21 cellular contexts compared by ENCODE assay signal in the genomic region with DNA sequence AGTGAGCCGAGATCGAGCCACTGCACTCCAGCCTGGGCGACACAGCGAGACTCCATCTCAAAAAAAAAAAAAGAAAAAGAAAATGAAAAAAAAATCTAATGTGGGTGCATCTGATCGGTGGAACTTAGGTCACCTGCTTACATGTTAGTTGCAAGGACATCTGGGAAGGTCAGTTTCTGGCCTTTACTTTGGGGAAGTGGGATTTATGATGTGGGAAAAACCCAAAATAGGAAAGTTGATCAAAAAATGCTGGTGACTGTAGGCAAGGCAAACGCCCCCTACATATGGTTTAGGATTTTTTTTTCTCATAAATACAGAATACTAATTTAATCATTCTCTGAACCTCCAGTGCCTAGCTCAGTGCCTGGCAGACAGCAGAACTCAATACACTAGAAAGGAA.
A peak's percentile ranks its signal among the peaks of the same experiment; 100 is the strongest.
DNase-seq lines count a peak whose midpoint lies in the region; ATAC-seq, FAIRE-seq and TF ChIP-seq lines count a peak whose summit lies in the region.
"Had no signal": no experiment of that assay in that cellular context is flagged by ENCODE, and none has a peak within 500 bp of the region (broad histone marks: within the 10 kb centered on the region; RNA-seq: fewer than 3 reads in every experiment).

No MANE protein-coding gene starts in this region.

- POLR2A ChIA-PET in CD4-positive, alpha-beta T cell (lab: Charles Lee), result no interaction called here
- POLR2A ChIA-PET in H1 (lab: Charles Lee; ENCODE audit: partially characterized antibody), result interaction anchor here (3.2 to 7.5 kb wide), 6 partner anchors 8 to 70 kb away, joined by 24 to 80 read pairs (median 60); a partner anchor contains a TSS

- no peak overlapping the region for H3K56ac ChIP-seq in H1 (replicated peaks; ENCODE audit: insufficient read length, low read depth, low read length)

- no peaks in the 10 kb centered on the region for H3K9me3 Mint-ChIP-seq in CD4-positive, alpha-beta T cell

- H4K20me1 ChIP-seq in KMS-11 (ENCODE audit: insufficient read depth) (no peaks in the 10 kb centered on the region), H1 (replicated peaks in 1 of 2; ENCODE audit: control insufficient read depth in 1 of 2, insufficient read depth in 2 of 2, low read length in 2 of 2) (no peaks in the 10 kb centered on the region)

- H3K4me1 ChIP-seq in KMS-11 (ENCODE audit: low read depth, poor library complexity, severe bottlenecking) (peaks cover 85% of the 10 kb centered on the region), H1 (replicated peaks in 1 of 4; ENCODE audit: control insufficient read depth in 3 of 4, insufficient read depth in 4 of 4, low read length in 3 of 4) (peaks cover 23 to 33% (median 28%) of the 10 kb centered on the region in 4 experiments), gastrocnemius medialis (peaks cover 35 to 49% of the 10 kb centered on the region in 2 donors), right cardiac atrium (ENCODE audit: control insufficient read depth, insufficient read depth, low read length) (peaks cover 6% of the 10 kb centered on the region)

- no peak overlapping the region for H2BK120ac ChIP-seq in H1 (replicated peaks; ENCODE audit: low read depth, low read length)

- no peak overlapping the region for H2AFZ ChIP-seq in KMS-11 (ENCODE audit: low read depth)
- H2AFZ ChIP-seq in H1 (ENCODE audit: low read length), result no peak overlapping the region

- 0 out of 2 replicates have a peak overlapping the region, but pooled peaks have one; percentile 33 for H3K18ac ChIP-seq in H1 (ENCODE audit: extremely low read depth, low read length)

- FAIRE-seq in H1 (lab: Jason Lieb, UNC), result no peak
- FAIRE-seq: GM12878, keratinocyte, TTC549 had no signal

- no peak overlapping the region for H2AK5ac ChIP-seq in H1 (ENCODE audit: low read depth, low read length)

- H3K9me3 ChIP-seq in CD4-positive, alpha-beta T cell (ENCODE audit: control insufficient read depth, low read length), result no peaks in the 10 kb centered on the region
- H3K9me3 ChIP-seq in H1 (ENCODE audit: insufficient read depth in 2 of 2, low read depth in 1 of 2, low read length in 1 of 2) (no peaks in the 10 kb centered on the region), gastrocnemius medialis (no peaks in the 10 kb centered on the region), right cardiac atrium (ENCODE audit: control insufficient read depth, low read length) (no peaks in the 10 kb centered on the region)
- H3K9me3 ChIP-seq: adrenal gland, HAP-1 had no signal

- no peak overlapping the region; the same call in 1 of the 2 replicates for H3K4me2 ChIP-seq in KMS-11
- no peak overlapping the region for H3K4me2 ChIP-seq in H1 (ENCODE audit: insufficient read depth in 1 of 2, low read depth in 2 of 2, low read length in 2 of 2)

- WGBS in H1 (ENCODE audit: extremely low coverage in 1 of 2, insufficient coverage in 1 of 2, insufficient read length in 1 of 2, insufficient replicate concordance in 2 of 2, low coverage in 1 of 2, low lambda C conversion rate in 2 of 2, missing lambda C conversion rate in 1 of 2), 2 experiments, result 85% methylated on average over 6 of the region's 6 CpGs; no CpG with 5 or more reads in 1 of the 2 experiments
- 92% methylated on average over 6 of the region's 6 CpGs for WGBS in right cardiac atrium

- 0 out of 2 replicates have a peak overlapping the region, but pooled peaks have one; percentile 85 for H2BK15ac ChIP-seq in H1 (ENCODE audit: low read length)

- H4K5ac ChIP-seq in H1 (ENCODE audit: insufficient read length, low read depth, low read length), result no peak overlapping the region

- H3K23ac ChIP-seq in H1 (ENCODE audit: insufficient read length), result no peak overlapping the region

- H3K4ac ChIP-seq in H1 (replicated peaks; ENCODE audit: insufficient read length, low read depth, low read length), result no peak overlapping the region

- no peak overlapping the region for H4K91ac ChIP-seq in H1 (replicated peaks; ENCODE audit: insufficient read length, low read length)

- peak overlapping the region; percentile 95; the same call in 1 of the 2 replicates for H2BK12ac ChIP-seq in H1 (ENCODE audit: low read depth, low read length)

- H3K4me3 Mint-ChIP-seq in CD4-positive, alpha-beta T cell, result peak overlapping the region; percentile 42

- H3K27me3 ChIP-seq in CD4-positive, alpha-beta T cell (ENCODE audit: control insufficient read depth, insufficient read depth, low read length), result no peaks in the 10 kb centered on the region
- H3K27me3 ChIP-seq in KMS-11 (ENCODE audit: insufficient read depth, low read depth) (no peaks in the 10 kb centered on the region), H1 (replicated peaks in 1 of 4; ENCODE audit: control insufficient read depth in 3 of 4, extremely low read depth in 1 of 4, insufficient read depth in 3 of 4, low read length in 3 of 4) (no peaks in the 10 kb centered on the region), gastrocnemius medialis (no peaks in the 10 kb centered on the region), right cardiac atrium (ENCODE audit: control insufficient read depth, insufficient read depth) (no peaks in the 10 kb centered on the region)
- H3K27me3 ChIP-seq: adrenal gland had no signal

- H4K8ac ChIP-seq in H1 (ENCODE audit: extremely low read depth, insufficient read depth, low read length), result no peak overlapping the region

- TF ChIP-seq EP300 in H1 (IDR thresholded peaks at IDR 0.05; ENCODE audit: borderline replicate concordance in 1 of 2, low read depth in 2 of 2, low read length in 2 of 2), result no peak

- no peaks in the 10 kb centered on the region; the same call in 1 of the 2 replicates for H3K23me2 ChIP-seq in H1 (ENCODE audit: low read depth, low read length)

- no peak overlapping the region for H2BK5ac ChIP-seq in H1 (ENCODE audit: low read depth, low read length)

- no peak for TF ChIP-seq CTCF in CD4-positive, alpha-beta T cell (IDR thresholded peaks at IDR 0.05)
- TF ChIP-seq CTCF in KMS-11 (conservative IDR thresholded peaks at IDR 0.05; ENCODE audit: low read depth, low read length) (no peak), H1 (IDR thresholded peaks at IDR 0.05; ENCODE audit: control extremely low read depth in 1 of 3, insufficient read depth in 1 of 3, low read depth in 1 of 3, low read length in 3 of 3) (peak in 1 of 3 experiments; percentile 2; a peak in 1 of 4 replicates), gastrocnemius medialis (IDR thresholded peaks at IDR 0.05 in 4 of 5, conservative IDR thresholded peaks at IDR 0.05 in 1 of 5) (no peak)

- H3K36me3 ChIP-seq in KMS-11 (ENCODE audit: insufficient read depth) (no peaks in the 10 kb centered on the region), H1 (ENCODE audit: control insufficient read depth in 2 of 4, insufficient read depth in 4 of 4, low read length in 3 of 4) (no peaks in the 10 kb centered on the region), gastrocnemius medialis (no peaks in the 10 kb centered on the region)
- H3K36me3 ChIP-seq: adrenal gland, HAP-1 had no signal

- no peak for DNase-seq in CD4-positive, alpha-beta T cell
- DNase-seq in H1 (ENCODE audit: low read depth in 1 of 2, low spot score in 2 of 2) (no peak), gastrocnemius medialis (no peak), right cardiac atrium (no peak), ACHN (no peak)
- DNase-seq: activated CD4-positive, alpha-beta T cell treated with anti-CD3 and anti-CD28 coated beads for 48 hours; activated effector memory CD4-positive, alpha-beta T cell treated with Interleukin-2 at 50 U/mL for 16 hours; adrenal gland; AML-193; foreskin melanocyte; GF-D8; hypothalamus; NCI-H187 treated with DMSO at 0.1 percent for 48 hours; RPMI8226 had no signal

- intact Hi-C loops in CD4-positive, alpha-beta T cell (cut with DNase I, micrococcal nuclease), result loop anchor here in 1 of 2 experiments (5.0 kb wide), 1 partner anchor 72 kb away; a partner anchor contains a TSS
- intact Hi-C loops in gastrocnemius medialis (cut with DNase I; ENCODE audit: low total_unique reads), result no loop called here
- intact Hi-C loops in right cardiac atrium (cut with DNase I), result no loop called here

- H3K14ac ChIP-seq in H1 (ENCODE audit: insufficient read length), result no peak overlapping the region

- peak overlapping the region; percentile 71 for H3K27ac Mint-ChIP-seq in CD4-positive, alpha-beta T cell

- no peak overlapping the region for H3K27ac ChIP-seq in CD4-positive, alpha-beta T cell (ENCODE audit: low read depth, low read length)
- peak overlapping the region; percentile 97; the same call in 1 of the 2 replicates for H3K27ac ChIP-seq in KMS-11
- no peak overlapping the region for H3K27ac ChIP-seq in H1 (ENCODE audit: low read depth, low read length)
- H3K27ac ChIP-seq in gastrocnemius medialis, result peak overlapping the region; percentile 86 to 95 (median 90)
- H3K27ac ChIP-seq in right cardiac atrium (ENCODE audit: low read length), result no peak overlapping the region
- H3K27ac ChIP-seq: HL-60 had no signal

- no peaks in the 10 kb centered on the region for H3K79me2 ChIP-seq in KMS-11 (ENCODE audit: insufficient read depth, low read depth)
- H3K79me2 ChIP-seq in H1 (ENCODE audit: control insufficient read depth in 1 of 2, insufficient read depth in 2 of 2, low read length in 2 of 2), result no peaks in the 10 kb centered on the region

- H3K4me3 ChIP-seq in KMS-11 (IDR thresholded peaks at IDR 0.05; ENCODE audit: insufficient read depth, low read depth, low read length) (no peak overlapping the region), H1 (ENCODE audit: extremely low read depth in 1 of 4, insufficient read depth in 2 of 4, low read depth in 3 of 4, low read length in 4 of 4) (no peak overlapping the region), gastrocnemius medialis (no peak overlapping the region), right cardiac atrium (ENCODE audit: low read length) (no peak overlapping the region)
- H3K4me3 ChIP-seq: adrenal gland, GM12878, HAP-1 had no signal

- no peaks in the 10 kb centered on the region for H3K79me1 ChIP-seq in H1 (ENCODE audit: low read depth, low read length)

- no peaks in the 10 kb centered on the region for H3K27me3 Mint-ChIP-seq in CD4-positive, alpha-beta T cell

- H2BK20ac ChIP-seq in H1 (ENCODE audit: low read length), result no peak overlapping the region

- H3K4me1 Mint-ChIP-seq in CD4-positive, alpha-beta T cell (ENCODE audit: low read depth), result peaks cover 29% of the 10 kb centered on the region

- TF ChIP-seq POLR2A in H1 (IDR thresholded peaks at IDR 0.05; ENCODE audit: control extremely low read depth in 1 of 2, low read depth in 2 of 2, low read length in 2 of 2) (no peak), gastrocnemius medialis (IDR thresholded peaks at IDR 0.05) (no peak)

- CTCF ChIA-PET in CD4-positive, alpha-beta T cell (lab: Charles Lee), result interaction anchor here (1.7 kb wide), 1 partner anchor 49 kb away, joined by 6 read pairs; no protein-coding TSS in a partner anchor
- CTCF ChIA-PET in H1 (lab: Charles Lee; ENCODE audit: partially characterized antibody), result interaction anchor here (0.7 to 5.6 kb wide), 6 partner anchors 25 to 71 kb away, joined by 3 to 32 read pairs (median 4); a partner anchor contains a TSS

- TF ChIP-seq RAD21 in H1 (IDR thresholded peaks at IDR 0.05 in 1 of 2, conservative IDR thresholded peaks at IDR 0.05 in 1 of 2; ENCODE audit: low read depth in 2 of 2, low read length in 2 of 2), result no peak

- no peak overlapping the region for H3K9ac ChIP-seq in KMS-11
- no peak overlapping the region for H3K9ac ChIP-seq in H1 (replicated peaks in 1 of 4; ENCODE audit: extremely low read depth in 1 of 4, low read depth in 3 of 4, low read length in 3 of 4)

- no peaks in the 10 kb centered on the region for H3K36me3 Mint-ChIP-seq in CD4-positive, alpha-beta T cell (ENCODE audit: low read depth)

- in situ Hi-C loops in gastrocnemius medialis (cut with MboI; ENCODE audit: low sequenced_read_pairs in 4 of 4) (no loop called here), ACHN (cut with HindIII; ENCODE audit: low pct_ligation_motif_present, low pct_unique_long_range_greater_than_20kb, low sequenced_read_pairs) (no loop called here)

- ATAC-seq in CD4-positive, alpha-beta T cell (ENCODE audit: poor library complexity), result no peak
- ATAC-seq in gastrocnemius medialis, result no peak
- ATAC-seq in right cardiac atrium, result no peak
- ATAC-seq in GM18870 (IDR thresholded peaks at IDR 0.05; ENCODE audit: unreplicated experiment), result no peak
- ATAC-seq: GM12878 had no signal

Comparison
In these comparisons a context has a peak if more than half of its experiments do, and no peak if none do; other contexts are left out.
1. H3K27ac ChIP-seq: peak in KMS-11 (single experiment) and gastrocnemius medialis (4 of 4); none in CD4-positive, alpha-beta T cell (single experiment), H1 (single experiment) and right cardiac atrium (single experiment).